In the genomic region with DNA sequence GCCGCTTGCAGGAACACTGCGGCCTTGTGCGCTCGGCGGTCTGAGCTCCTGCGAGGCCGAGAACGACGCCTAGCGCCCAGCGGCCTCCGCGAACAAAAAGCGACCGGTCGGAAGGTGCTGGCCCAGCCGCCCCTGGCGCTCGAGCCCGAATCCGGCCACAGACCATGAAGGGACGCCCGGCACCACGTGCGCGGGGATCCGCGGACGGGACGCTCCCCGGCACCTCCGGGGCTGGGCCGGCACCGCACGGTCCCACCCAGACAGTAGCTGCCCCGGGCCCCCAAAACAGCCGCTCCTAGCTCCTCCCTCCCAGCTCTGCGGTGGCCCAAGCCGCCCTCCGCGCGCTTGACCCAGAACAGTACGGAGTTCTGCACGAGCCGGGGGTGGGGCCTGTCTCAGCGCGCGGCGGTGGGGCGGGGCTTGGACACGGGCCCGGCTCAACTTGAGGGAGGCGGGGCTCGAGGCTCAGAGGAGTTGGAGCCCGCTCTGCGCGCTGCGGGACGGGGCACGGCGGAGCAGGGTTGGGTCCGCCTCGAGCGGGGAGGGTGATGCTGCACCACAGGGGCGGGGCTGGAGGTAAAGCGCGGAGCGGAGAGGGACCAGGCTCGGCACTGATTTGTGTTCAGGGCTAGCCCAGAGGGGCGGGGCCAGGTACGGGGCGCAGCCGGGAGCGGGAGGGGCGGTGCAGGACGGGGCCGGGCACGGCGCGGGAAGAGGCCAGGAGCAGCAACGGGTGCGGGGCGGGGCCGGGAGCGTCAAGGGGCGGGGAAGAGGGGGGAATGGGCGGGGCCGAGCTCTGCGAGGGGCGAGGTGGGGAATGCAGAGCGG, we compare ENCODE assay signal across 9 cellular contexts. TPM values are rescaled to one million over a fixed set of nuclear protein-coding genes. Genes with fewer than 3 reads are reported as not detected.
DNase-seq lines count a peak whose midpoint lies in the region; ATAC-seq, FAIRE-seq and TF ChIP-seq lines count a peak whose summit lies in the region.
"Had no signal": no experiment of that assay in that cellular context is flagged by ENCODE, and none has a peak within 500 bp of the region (broad histone marks: within the 10 kb centered on the region; RNA-seq: fewer than 3 reads in every experiment).

No MANE protein-coding gene starts in this region.

- H3K4me3 ChIP-seq in AG10803 (ENCODE audit: low read length), result peak overlapping the region; percentile 62
- peak overlapping the region; percentile 62 to 69 for H3K4me3 ChIP-seq in kidney (ENCODE audit: low read length in 2 of 2)

- peak overlapping the region; percentile 98 to 99 for H3K27ac ChIP-seq in kidney (ENCODE audit: low read depth in 2 of 2, low read length in 2 of 2)

- TF ChIP-seq CTCF in AG10803 (conservative IDR thresholded peaks at IDR 0.05; ENCODE audit: low read length) (peak; percentile 22; the same call in 1 of the 2 replicates), kidney (IDR thresholded peaks at IDR 0.05; ENCODE audit: borderline replicate concordance, extremely low read depth, insufficient read depth) (no peak)

- H3K9me3 ChIP-seq in kidney (ENCODE audit: control insufficient read depth in 1 of 2, low read length in 2 of 2), result no peaks in the 10 kb centered on the region

- H3K4me1 ChIP-seq in kidney (ENCODE audit: control insufficient read depth in 1 of 2, insufficient read depth in 1 of 2, low read depth in 1 of 2, low read length in 2 of 2), result peaks cover 9 to 16% of the 10 kb centered on the region in 2 donors

- ATAC-seq in GM19023 (IDR thresholded peaks at IDR 0.05; ENCODE audit: unreplicated experiment) (peak; percentile 89), HG03196 (IDR thresholded peaks at IDR 0.05; ENCODE audit: unreplicated experiment) (peak; percentile 86)

- H3K9ac ChIP-seq in kidney (ENCODE audit: low read length in 2 of 2), result peak overlapping the region; percentile 52 to 69

- peak; percentile 96 for DNase-seq in AG10803 (ENCODE audit: low read depth)
- DNase-seq in NCI-H345 (lab: John Stamatoyannopoulos, UW), result peak; percentile 97
- peak; percentile 96 for DNase-seq in activated CD4-positive, CD25-positive, alpha-beta regulatory T cell treated with anti-CD3 and anti-CD28 coated beads, Interleukin-2, amount 50 U/mL, for 72 hours
- peak; percentile 35 to 39 for DNase-seq in cerebellar nuclear complex (lab: John Stamatoyannopoulos, UW)
- peak; percentile 100 for DNase-seq in kidney
- DNase-seq in stimulated activated CD4-positive, alpha-beta T cell treated with anti-CD3 and anti-CD28 coated beads, Interleukin-15, amount 100 ng/mL, for 1 hour (ENCODE audit: low read depth in 1 of 2, low spot score in 1 of 2), result peak; percentile 90 to 92

- FAIRE-seq in kidney (lab: Jason Lieb, UNC), result no peak
- FAIRE-seq: colon had no signal

- intact Hi-C loops in kidney (cut with DNase I), result no loop called here

- no peaks in the 10 kb centered on the region for H3K36me3 ChIP-seq in kidney (ENCODE audit: control insufficient read depth in 1 of 2, insufficient read depth in 2 of 2, low read length in 2 of 2)

RNA-seq across cellular contexts. Expression of gene IMPA2, which starts 0.5 kb away (rescaled TPM):
- total RNA-seq in kidney, result 157 TPM
- polyA plus RNA-seq in kidney (ENCODE audit: insufficient read depth, low read depth, low replicate concordance), result 348 TPM

Comparison
In these comparisons a context has a peak if more than half of its experiments do, and no peak if none do; other contexts are left out.
1. Peak in every context shown above with its lines: DNase-seq, ATAC-seq, H3K4me3 ChIP-seq and H3K27ac ChIP-seq.
2. DNase-seq: peak in every context shown above with its lines; median percentile 100 in kidney; 97 in NCI-H345; 96 in AG10803; 96 in activated CD4-positive, CD25-positive, alpha-beta regulatory T cell treated with anti-CD3 and anti-CD28 coated beads, Interleukin-2, amount 50 U/mL, for 72 hours; 91 in stimulated activated CD4-positive, alpha-beta T cell treated with anti-CD3 and anti-CD28 coated beads, Interleukin-15, amount 100 ng/mL, for 1 hour; 37 in cerebellar nuclear complex.